In the genomic region with DNA sequence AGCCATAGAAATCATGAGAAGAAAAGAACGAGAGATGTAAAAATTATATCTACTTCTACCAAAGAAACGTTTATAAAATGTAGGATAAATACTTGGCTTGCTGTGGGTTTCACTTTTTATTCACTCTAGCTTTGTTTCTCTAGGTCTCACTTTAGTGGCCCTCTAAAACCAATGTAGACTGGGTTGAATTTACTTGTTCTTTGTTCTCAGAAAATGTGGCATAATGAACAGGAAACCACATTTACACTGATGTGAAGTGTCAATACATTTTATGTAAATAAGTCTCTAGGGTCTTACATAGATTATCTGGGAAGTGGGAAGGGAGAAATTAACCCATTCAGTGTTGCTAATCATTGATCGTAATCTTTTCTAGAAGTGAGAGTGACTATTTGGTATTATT, we compare ENCODE assay signal across 18 cellular contexts. TPM values are rescaled to one million over a fixed set of nuclear protein-coding genes. Genes with fewer than 3 reads are reported as not detected.
DNase-seq lines count a peak whose midpoint lies in the region; ATAC-seq and TF ChIP-seq lines count a peak whose summit lies in the region.
"Had no signal": no experiment of that assay in that cellular context is flagged by ENCODE, and none has a peak within 500 bp of the region (broad histone marks: within the 10 kb centered on the region; RNA-seq: fewer than 3 reads in every experiment).

No MANE protein-coding gene starts in this region.

- no peak for TF ChIP-seq CTCF in WTC11 (IDR thresholded peaks at IDR 0.05)
- TF ChIP-seq CTCF in natural killer cell (IDR thresholded peaks at IDR 0.05): no peak

- no peak overlapping the region for H3K9ac ChIP-seq in BLaER1

- DNase-seq in DMS153 (lab: John Stamatoyannopoulos, UW) (peak; percentile 23), NCI-H146 treated with DMSO at 0.1 percent for 48 hours (lab: John Stamatoyannopoulos, UW; ENCODE audit: unreplicated experiment) (peak; percentile 37), WTC11 (ENCODE audit: low spot score) (no peak), left lobe of liver (ENCODE audit: low spot score) (no peak), natural killer cell (no peak), NOMO-1 treated with DMSO at 0.1 percent for 48 hours (lab: John Stamatoyannopoulos, UW; ENCODE audit: unreplicated experiment) (no peak)
- DNase-seq: AML-193, GF-D8, HCEC 1CT, NCI-H1105 treated with DMSO at 0.1 percent for 48 hours, NCI-H2227 treated with DMSO at 0.1 percent for 48 hours, NCI-H69 had no signal

- no peak overlapping the region for H3K27ac ChIP-seq in BLaER1
- H3K27ac ChIP-seq: SJSA1 had no signal

- H3K4me1 ChIP-seq in BLaER1: peaks cover 12% of the 10 kb centered on the region; the same call in 1 of the 2 replicates
- H3K4me1 ChIP-seq: SJSA1 had no signal

- H3K9me3 Mint-ChIP-seq in WTC11 (peaks cover 9% of the 10 kb centered on the region), natural killer cell (peaks cover 2 to 6% of the 10 kb centered on the region in 2 donors)
- H3K9me3 Mint-ChIP-seq: T-helper 1 cell treated with Interleukin-12 subunit alpha and Interleukin-12 subunit beta and Interleukin-4 antibody, amounts not matched to agents 30 μg/mL and 1 μg/mL, for 36 hours had no signal

- H3K4me3 Mint-ChIP-seq in WTC11: no peak overlapping the region
- no peak overlapping the region for H3K4me3 Mint-ChIP-seq in natural killer cell
- H3K4me3 Mint-ChIP-seq: CD14-positive monocyte; T-helper 1 cell treated with Interleukin-12 subunit alpha and Interleukin-12 subunit beta and Interleukin-4 antibody, amounts not matched to agents 30 μg/mL and 1 μg/mL, for 36 hours had no signal

- no peaks in the 10 kb centered on the region for H3K27me3 ChIP-seq in BLaER1
- H3K27me3 ChIP-seq: SJSA1 had no signal

- intact Hi-C loops in natural killer cell (cut with micrococcal nuclease): no loop called here

- H4K20me1 ChIP-seq in BLaER1: no peaks in the 10 kb centered on the region

- no peaks in the 10 kb centered on the region for H3K9me3 ChIP-seq in BLaER1
- H3K9me3 ChIP-seq: SJSA1 had no signal

- no peaks in the 10 kb centered on the region for H3K36me3 ChIP-seq in BLaER1
- H3K36me3 ChIP-seq: SJSA1 had no signal

- POLR2A ChIA-PET in WTC11 (lab: Charles Lee): no interaction called here

- no peak overlapping the region for H3K4me3 ChIP-seq in BLaER1
- H3K4me3 ChIP-seq: SJSA1 had no signal

- ATAC-seq in WTC11 (no peak), left lobe of liver (no peak), natural killer cell (no peak), HG03460 (IDR thresholded peaks at IDR 0.05; ENCODE audit: unreplicated experiment) (no peak)

- peak overlapping the region; percentile 18; the same call in 1 of the 2 replicates for H3K4me2 ChIP-seq in BLaER1

- H3K27me3 Mint-ChIP-seq in WTC11 (ENCODE audit: low read depth): no peaks in the 10 kb centered on the region; the same call in 1 of the 2 replicates
- no peaks in the 10 kb centered on the region for H3K27me3 Mint-ChIP-seq in natural killer cell (ENCODE audit: low read depth in 2 of 2)

- H3K36me3 Mint-ChIP-seq in WTC11 (no peaks in the 10 kb centered on the region), natural killer cell (no peaks in the 10 kb centered on the region)
- H3K36me3 Mint-ChIP-seq: CD14-positive monocyte had no signal

- 0 out of 2 replicates have a peak overlapping the region, but pooled peaks have one; percentile 20 for H3K27ac Mint-ChIP-seq in WTC11
- H3K27ac Mint-ChIP-seq in natural killer cell: no peak overlapping the region
- H3K27ac Mint-ChIP-seq: CD14-positive monocyte; T-helper 1 cell treated with Interleukin-12 subunit alpha and Interleukin-12 subunit beta and Interleukin-4 antibody, amounts not matched to agents 30 μg/mL and 1 μg/mL, for 36 hours had no signal

- peaks cover 38% of the 10 kb centered on the region for H3K4me1 Mint-ChIP-seq in WTC11
- H3K4me1 Mint-ChIP-seq in natural killer cell: no peaks in the 10 kb centered on the region
- H3K4me1 Mint-ChIP-seq: CD14-positive monocyte had no signal

- CTCF ChIA-PET in WTC11 (lab: Charles Lee): no interaction called here

TF ChIP-seq in WTC11, 78 proteins besides CTCF, POLR2A, EP300 and RAD21:
- TF ChIP-seq EMX1 (CRISPR knock-in tag; IDR thresholded peaks at IDR 0.05) (no peak), ZNF317 (CRISPR knock-in tag; IDR thresholded peaks at IDR 0.05; ENCODE audit: borderline replicate concordance, low read depth) (no peak)
- TF ChIP-seq, protein P1, sequence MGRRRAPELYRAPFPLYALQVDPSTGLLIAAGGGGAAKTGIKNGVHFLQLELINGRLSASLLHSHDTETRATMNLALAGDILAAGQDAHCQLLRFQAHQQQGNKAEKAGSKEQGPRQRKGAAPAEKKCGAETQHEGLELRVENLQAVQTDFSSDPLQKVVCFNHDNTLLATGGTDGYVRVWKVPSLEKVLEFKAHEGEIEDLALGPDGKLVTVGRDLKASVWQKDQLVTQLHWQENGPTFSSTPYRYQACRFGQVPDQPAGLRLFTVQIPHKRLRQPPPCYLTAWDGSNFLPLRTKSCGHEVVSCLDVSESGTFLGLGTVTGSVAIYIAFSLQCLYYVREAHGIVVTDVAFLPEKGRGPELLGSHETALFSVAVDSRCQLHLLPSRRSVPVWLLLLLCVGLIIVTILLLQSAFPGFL (CRISPR knock-in tag; IDR thresholded peaks at IDR 0.05; ENCODE audit: borderline replicate concordance): no peak

RNA-seq across cellular contexts. Expression of a gene that starts 58.9 kb away (rescaled TPM):
- 0.44 to 1.5 TPM (median 0.71 TPM) in 3 replicates for total RNA-seq in WTC11 (2021)
- 1.2 TPM for total RNA-seq in left lobe of liver
- total RNA-seq in natural killer cell: not detected
- total RNA-seq: LHCN-M2, SJSA1 had no signal

Comparison
In these comparisons a context has a peak if more than half of its experiments do, and no peak if none do; other contexts are left out.
1. DNase-seq: peak in DMS153 (single experiment) and NCI-H146 treated with DMSO at 0.1 percent for 48 hours (single experiment); none in WTC11 (single experiment), left lobe of liver (single experiment), natural killer cell (single experiment) and NOMO-1 treated with DMSO at 0.1 percent for 48 hours (single experiment).